In genomic region chr2:229269146-229269545, GRCh38 we compare ENCODE assay signal across 20 cellular contexts. TPM values are rescaled to one million over a fixed set of nuclear protein-coding genes. Genes with fewer than 3 reads are reported as not detected.
DNase-seq lines count a peak whose midpoint lies in the region; ATAC-seq and TF ChIP-seq lines count a peak whose summit lies in the region.
"Had no signal": no experiment of that assay in that cellular context is flagged by ENCODE, and none has a peak within 500 bp of the region (broad histone marks: within the 10 kb centered on the region; RNA-seq: fewer than 3 reads in every experiment).

No MANE protein-coding gene starts in this region.

- peak overlapping the region; percentile 69 for H3K9ac ChIP-seq in mucosa of stomach (ENCODE audit: low read length)
- H3K9ac ChIP-seq: BLaER1 had no signal

- H3K4me3 ChIP-seq in MG63 (peak overlapping the region; percentile 86), esophagus squamous epithelium (peak overlapping the region; percentile 49 to 81 (median 57)), mucosa of stomach (ENCODE audit: low read length) (peak overlapping the region; percentile 6), testis (peak overlapping the region; percentile 78 to 79), SJCRH30 (no peak overlapping the region)
- H3K4me3 ChIP-seq: BLaER1, cardiac muscle cell had no signal

- ATAC-seq in HG02763 (IDR thresholded peaks at IDR 0.05; ENCODE audit: unreplicated experiment) = no peak
- ATAC-seq: HCT116; stimulated activated naive CD8-positive, alpha-beta T cell treated with anti-CD3 and anti-CD28 coated beads, Interleukin-15, amount 100 ng/mL, for 72 hours had no signal

- H3K27ac ChIP-seq in esophagus squamous epithelium (peak overlapping the region; percentile 4 to 85 (median 66)), testis (peak overlapping the region in 1 of 2 donors; percentile 30), SJCRH30 (no peak overlapping the region)
- H3K27ac ChIP-seq: BLaER1, cardiac muscle cell had no signal

- peaks cover 12% of the 10 kb centered on the region for H3K36me3 ChIP-seq in MG63
- H3K36me3 ChIP-seq in esophagus squamous epithelium = no peaks in the 10 kb centered on the region
- H3K36me3 ChIP-seq in mucosa of stomach (ENCODE audit: control insufficient read depth, insufficient read depth, low read length) = no peaks in the 10 kb centered on the region
- no peaks in the 10 kb centered on the region for H3K36me3 ChIP-seq in testis (ENCODE audit: low read depth, missing control alignments)
- H3K36me3 ChIP-seq in SJCRH30 = no peaks in the 10 kb centered on the region
- H3K36me3 ChIP-seq: BLaER1, cardiac muscle cell, spleen had no signal

- TF ChIP-seq POLR2A in esophagus squamous epithelium (IDR thresholded peaks at IDR 0.05) (no peak), testis (IDR thresholded peaks at IDR 0.05) (no peak)

- DNase-seq in MG63 (no peak), esophagus squamous epithelium (lab: John Stamatoyannopoulos, UW) (no peak), testis (no peak), SJCRH30 (no peak), GM20000 (ENCODE audit: low spot score) (no peak), kidney tubule cell (ENCODE audit: low spot score) (no peak)
- DNase-seq: activated naive CD4-positive, alpha-beta T cell treated with anti-CD3 and anti-CD28 coated beads, Interleukin-2, amount 10 ng/mL, durations not matched to agents 7 days and 5 days; DMS53; endodermal cell; KBM-7; NCI-H1417 treated with DMSO at 0.1 percent for 48 hours; NCI-H345; spleen; stimulated activated naive CD8-positive, alpha-beta T cell treated with anti-CD3 and anti-CD28 coated beads, Interleukin-15, amount 100 ng/mL, for 72 hours had no signal

- H3K4me1 ChIP-seq in esophagus squamous epithelium (peaks cover 0 to 49% (median 14%) of the 10 kb centered on the region in 3 donors), mucosa of stomach (ENCODE audit: control insufficient read depth, insufficient read depth, low read length) (peaks cover 40% of the 10 kb centered on the region), testis (no peaks in the 10 kb centered on the region), SJCRH30 (no peaks in the 10 kb centered on the region)

- TF ChIP-seq CTCF in esophagus squamous epithelium (IDR thresholded peaks at IDR 0.05) = no peak
- no peak for TF ChIP-seq CTCF in testis (IDR thresholded peaks at IDR 0.05)
- TF ChIP-seq CTCF in GM20000 (IDR thresholded peaks at IDR 0.05; ENCODE audit: extremely low read depth, missing control alignments) = no peak

- WGBS in esophagus squamous epithelium, 2 donors = 79 to 87% methylated on average over 8 of the region's 8 CpGs
- 64 to 79% methylated on average over 8 of the region's 8 CpGs for WGBS in testis, 2 donors

- H3K9me3 ChIP-seq in MG63 (no peaks in the 10 kb centered on the region), esophagus squamous epithelium (no peaks in the 10 kb centered on the region), mucosa of stomach (ENCODE audit: control insufficient read depth, low read length) (no peaks in the 10 kb centered on the region), testis (no peaks in the 10 kb centered on the region), SJCRH30 (replicated peaks) (no peaks in the 10 kb centered on the region)
- H3K9me3 ChIP-seq: BLaER1, spleen had no signal

- intact Hi-C loops in esophagus squamous epithelium (cut with DNase I) (no loop called here), testis (cut with DNase I; ENCODE audit: low total_unique reads) (loop anchor here (10.0 kb wide), 1 partner anchor 564 kb away; no protein-coding TSS in a partner anchor)

- H3K27me3 ChIP-seq in MG63 (no peaks in the 10 kb centered on the region), esophagus squamous epithelium (peaks cover 0 to 38% (median 0%) of the 10 kb centered on the region in 4 donors), mucosa of stomach (ENCODE audit: control insufficient read depth, insufficient read depth, low read length) (peaks cover 9% of the 10 kb centered on the region), testis (no peaks in the 10 kb centered on the region), SJCRH30 (no peaks in the 10 kb centered on the region)
- H3K27me3 ChIP-seq: BLaER1 had no signal

RNA-seq across cellular contexts. Expression of gene PID1, which starts 1.9 kb away (rescaled TPM):
- total RNA-seq in MG63 (2014; rRNA removed; shearing (Covaris generic); ENCODE audit: low replicate concordance) = 55.1 and 63.3 TPM in 2 replicates
- total RNA-seq in esophagus squamous epithelium = 10 to 100 TPM in 2 of 4 donors, 1 to 10 TPM in 2; 1.0 to 33.0 (median 8.4) TPM
- 10 to 100 TPM in 1 of 2 donors, 1 to 10 TPM in 1; 8.1 to 15.5 TPM for total RNA-seq in testis
- polyA plus RNA-seq in testis (ENCODE audit: insufficient read depth, low read depth, low replicate concordance) = 14.8 TPM
- 6.3 and 6.6 TPM in 2 replicates for total RNA-seq in SJCRH30 (2014; rRNA removed; shearing (Covaris generic))
- total RNA-seq: OCI-LY7 had no signal
